Comparison of ENCODE assay signal across 18 cellular contexts in the genomic region with DNA sequence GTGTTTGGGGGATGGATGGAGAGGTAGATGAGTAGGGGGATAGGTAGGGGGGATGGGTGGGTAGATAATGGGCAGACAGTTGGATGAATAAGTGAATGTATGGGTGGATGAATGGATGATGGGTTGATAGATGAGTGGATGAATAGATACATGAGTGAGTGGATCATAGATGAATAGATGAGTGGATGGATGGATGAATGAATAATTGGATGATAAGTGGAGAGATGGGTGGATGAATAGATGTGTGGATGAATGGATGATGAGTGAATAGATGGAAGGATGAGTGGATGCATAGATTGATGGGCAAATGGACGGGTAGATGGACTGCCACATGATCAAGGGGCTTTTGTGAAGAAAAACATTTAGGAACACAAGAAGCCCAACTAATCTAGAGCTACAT.
"Had no signal": no experiment of that assay in that cellular context is flagged by ENCODE, and none has a peak within 500 bp of the region (broad histone marks: within the 10 kb centered on the region; RNA-seq: fewer than 3 reads in every experiment).

No MANE protein-coding gene starts in this region.

- ATAC-seq: heart left ventricle; naive thymus-derived CD4-positive, alpha-beta T cell; psoas muscle had no signal

- H3K9me3 ChIP-seq: heart left ventricle, neutrophil, psoas muscle, sigmoid colon, stomach, thoracic aorta, transverse colon had no signal

- H3K36me3 Mint-ChIP-seq: naive thymus-derived CD4-positive, alpha-beta T cell had no signal

- H3K4me1 ChIP-seq: psoas muscle had no signal

- H3K27ac Mint-ChIP-seq: endodermal cell; naive thymus-derived CD4-positive, alpha-beta T cell had no signal

- H3K9me3 Mint-ChIP-seq: naive thymus-derived CD4-positive, alpha-beta T cell had no signal

- H3K36me3 ChIP-seq: heart left ventricle, neutrophil, sigmoid colon, stomach, thoracic aorta, transverse colon had no signal

- H3K4me3 Mint-ChIP-seq: endodermal cell; naive thymus-derived CD4-positive, alpha-beta T cell had no signal

- H3K4me3 ChIP-seq: coronary artery, heart left ventricle, psoas muscle, sigmoid colon, skin epidermis, stomach, transverse colon had no signal

- H3K27ac ChIP-seq: coronary artery, heart left ventricle, neutrophil, psoas muscle, sigmoid colon, skin epidermis, thoracic aorta, transverse colon had no signal

- DNase-seq: effector CD4-positive, alpha-beta T cell; foreskin melanocyte; heart left ventricle; hippocampal formation; naive thymus-derived CD4-positive, alpha-beta T cell; psoas muscle; retina; sigmoid colon; stimulated activated CD4-positive, alpha-beta T cell treated with anti-CD3 and anti-CD28 coated beads, Interleukin-12 subunit alpha, Interleukin-12 subunit beta, amount 100 ng/mL, for 4 hours; stimulated activated naive CD4-positive, alpha-beta T cell; stomach; substantia nigra; transverse colon had no signal

- H3K27me3 ChIP-seq: heart left ventricle, neutrophil, sigmoid colon, stomach, transverse colon had no signal
